Comparison of ENCODE assay signal across 8 cellular contexts in genomic region chr17:57999496-58000017, GRCh38. TPM values are rescaled to one million over a fixed set of nuclear protein-coding genes. Genes with fewer than 3 reads are reported as not detected.
DNase-seq lines count a peak whose midpoint lies in the region; ATAC-seq and TF ChIP-seq lines count a peak whose summit lies in the region.

No MANE protein-coding gene starts in this region.

- peaks cover 45% of the 10 kb centered on the region for H3K4me1 ChIP-seq in adipocyte (ENCODE audit: control insufficient read depth, insufficient read depth, low read length)
- H3K4me1 ChIP-seq in right atrium auricular region, result peaks cover 0 to 30% of the 10 kb centered on the region in 2 donors
- peaks cover 11 to 77% (median 56%) of the 10 kb centered on the region in 6 donors for H3K4me1 ChIP-seq in spleen

- no peak for TF ChIP-seq POLR2A in spleen (IDR thresholded peaks at IDR 0.05)

- intact Hi-C loops in spleen (cut with DNase I; ENCODE audit: low total_unique reads), result loop anchor here (2.0 to 10.0 kb wide), 3 partner anchors 85 to 141 kb away; partner anchors contain the start of gene DYNLL2

- H3K4me3 ChIP-seq in adipocyte (ENCODE audit: low read length) (no peak overlapping the region), right atrium auricular region (no peak overlapping the region), spleen (no peak overlapping the region)

- H3K9me3 ChIP-seq in adipocyte (ENCODE audit: control insufficient read depth, low read length) (no peaks in the 10 kb centered on the region), right atrium auricular region (no peaks in the 10 kb centered on the region), spleen (no peaks in the 10 kb centered on the region)

- H3K27me3 ChIP-seq in adipocyte (replicated peaks; ENCODE audit: control insufficient read depth, insufficient read depth, low read length) (no peaks in the 10 kb centered on the region), right atrium auricular region (no peaks in the 10 kb centered on the region), spleen (replicated peaks in 1 of 7) (no peaks in the 10 kb centered on the region)

- peak overlapping the region; percentile 35 for H3K9ac ChIP-seq in adipocyte (ENCODE audit: low read length)

- ATAC-seq in HG02981 (IDR thresholded peaks at IDR 0.05; ENCODE audit: unreplicated experiment) (peak; percentile 53), GM18520 (IDR thresholded peaks at IDR 0.05; ENCODE audit: unreplicated experiment) (no peak)

- peak; percentile 74 to 89 for TF ChIP-seq CTCF in right atrium auricular region (IDR thresholded peaks at IDR 0.05)
- peak; percentile 62 to 90 (median 85) for TF ChIP-seq CTCF in spleen (IDR thresholded peaks at IDR 0.05 in 8 of 11, conservative IDR thresholded peaks at IDR 0.05 in 3 of 11)

- 85 to 92% (median 88%) methylated on average over 1 of the region's 1 CpG for WGBS in spleen, 5 donors

- peak overlapping the region in 1 of 2 donors; percentile 6 for H3K27ac ChIP-seq in right atrium auricular region
- H3K27ac ChIP-seq in spleen, result peak overlapping the region in 1 of 8 donors; percentile 19

- peak; percentile 77 for DNase-seq in EL
- DNase-seq in NCI-H510A (lab: John Stamatoyannopoulos, UW), result peak; percentile 17
- DNase-seq in adipocyte (ENCODE audit: low read depth), result peak; percentile 92
- DNase-seq in right atrium auricular region (ENCODE audit: low spot score), result no peak
- DNase-seq in spleen, result no peak
- DNase-seq in ecto neural progenitor cell (ENCODE audit: low spot score), result no peak

- H3K36me3 ChIP-seq in adipocyte (ENCODE audit: control insufficient read depth, insufficient read depth, low read length, severe bottlenecking) (peaks cover 78% of the 10 kb centered on the region), right atrium auricular region (peaks cover 45% of the 10 kb centered on the region), spleen (peaks cover 0 to 80% (median 42%) of the 10 kb centered on the region in 6 donors)

RNA-seq across cellular contexts. Expression of gene SRSF1, which starts 7.5 kb away (rescaled TPM):
- total RNA-seq in right atrium auricular region, result 100 to 1,000 TPM in 1 of 2 donors, 10 to 100 TPM in 1; 70.6 to 101 TPM
- total RNA-seq in spleen, result 100 to 1,000 TPM; 165 to 213 (median 174) TPM
- 10 to 100 TPM; 65.8 to 90.4 (median 88.2) TPM for polyA plus RNA-seq in spleen

RNA-seq across cellular contexts. Expression of gene VEZF1, which starts 11.5 kb away (rescaled TPM):
- total RNA-seq in right atrium auricular region (10 to 100 TPM; 65.9 to 77.1 TPM), spleen (10 to 100 TPM; 43.0 to 59.9 (median 54.2) TPM)
- polyA plus RNA-seq in spleen, result 10 to 100 TPM in 2 of 3 donors, 1 to 10 TPM in 1; 10.0 to 19.1 (median 10.2) TPM

RNA-seq across cellular contexts. Expression of gene CUEDC1, which starts 44.3 kb away (rescaled TPM):
- 10 to 100 TPM; 32.5 to 33.3 TPM for total RNA-seq in right atrium auricular region
- total RNA-seq in spleen, result 10 to 100 TPM; 13.2 to 23.5 (median 16.7) TPM
- 10 to 100 TPM in 1 of 3 donors, 1 to 10 TPM in 2; 5.4 to 15.7 (median 5.4) TPM for polyA plus RNA-seq in spleen

Comparison
In these comparisons a context has a peak if more than half of its experiments do, and no peak if none do; other contexts are left out.
1. DNase-seq: peak in EL (single experiment), NCI-H510A (single experiment) and adipocyte (single experiment); none in right atrium auricular region (single experiment), spleen (single experiment) and ecto neural progenitor cell (single experiment).